ENCODE assay signal across 16 cellular contexts in genomic region chr7:15459018-15459621, GRCh38.
DNase-seq lines count a peak whose midpoint lies in the region; ATAC-seq, FAIRE-seq and TF ChIP-seq lines count a peak whose summit lies in the region.
"Had no signal": no experiment of that assay in that cellular context is flagged by ENCODE, and none has a peak within 500 bp of the region (broad histone marks: within the 10 kb centered on the region; RNA-seq: fewer than 3 reads in every experiment).

No MANE protein-coding gene starts in this region.

- H3K79me1 ChIP-seq in mesendoderm (ENCODE audit: low read length): no peaks in the 10 kb centered on the region

- no peak overlapping the region for H4K5ac ChIP-seq in mesendoderm (ENCODE audit: low read length)

- H3K27ac Mint-ChIP-seq in WTC11: no peak overlapping the region
- H3K27ac Mint-ChIP-seq: activated T-helper 17 cell treated with anti-CD3 and anti-CD28 coated beads, Interleukin-2, amount 50 U/mL, for 72 hours had no signal

- peak; percentile 51 for FAIRE-seq in D721Med (lab: Jason Lieb, UNC)
- FAIRE-seq: HTR-8/SVneo had no signal

- no peak overlapping the region for H3K4me3 ChIP-seq in mesendoderm (ENCODE audit: low read length)
- H3K4me3 ChIP-seq in WERI-Rb-1 (ENCODE audit: low read depth, low read length): no peak overlapping the region
- H3K4me3 ChIP-seq: skin epidermis, vagina had no signal

- no peaks in the 10 kb centered on the region for H3K4me1 ChIP-seq in mesendoderm (ENCODE audit: control insufficient read depth, low read depth, low read length)
- H3K4me1 ChIP-seq: vagina had no signal

- no peaks in the 10 kb centered on the region for H3K9me3 Mint-ChIP-seq in WTC11

- no peak overlapping the region for H3K18ac ChIP-seq in mesendoderm (ENCODE audit: low read length)

- no peak overlapping the region for H2AK5ac ChIP-seq in mesendoderm (ENCODE audit: low read length)

- no peak overlapping the region for H3K56ac ChIP-seq in mesendoderm (ENCODE audit: low read length)

- DNase-seq in D721Med (ENCODE audit: insufficient read length, low spot score) (no peak), LHCN-M2 (ENCODE audit: low read depth) (peak; percentile 82), WTC11 (ENCODE audit: low spot score) (no peak), mesendoderm (peak; percentile 57), NCI-H510A (lab: John Stamatoyannopoulos, UW) (no peak), hepatic stellate cell (ENCODE audit: low spot score) (no peak), WERI-Rb-1 (no peak), GM20000 (ENCODE audit: low spot score) (no peak)
- DNase-seq: activated CD4-positive, alpha-beta T cell treated with anti-CD3 and anti-CD28 coated beads, Interleukin-2, amount 50 U/mL, for 48 hours; NCI-H774; stimulated activated naive CD4-positive, alpha-beta T cell treated with Interleukin-2 at 50 U/mL for 16 hours; T-helper 9 cell had no signal

- H2BK5ac ChIP-seq in mesendoderm (ENCODE audit: low read length): no peak overlapping the region

- no peak overlapping the region for H3K4me3 Mint-ChIP-seq in WTC11
- H3K4me3 Mint-ChIP-seq: activated T-helper 17 cell treated with anti-CD3 and anti-CD28 coated beads, Interleukin-2, amount 50 U/mL, for 72 hours had no signal

- no peaks in the 10 kb centered on the region for H3K36me3 Mint-ChIP-seq in WTC11

- ATAC-seq in WTC11: peak; percentile 75
- ATAC-seq: activated T-helper 17 cell treated with anti-CD3 and anti-CD28 coated beads, Interleukin-2, amount 50 U/mL, for 72 hours had no signal

- H3K9ac ChIP-seq in mesendoderm (ENCODE audit: low read length): no peak overlapping the region

- no peaks in the 10 kb centered on the region for H3K79me2 ChIP-seq in mesendoderm (ENCODE audit: control insufficient read depth, insufficient read depth, low read length)

- H3K36me3 ChIP-seq in mesendoderm (ENCODE audit: control insufficient read depth, insufficient read depth, low read length) (no peaks in the 10 kb centered on the region), WERI-Rb-1 (no peaks in the 10 kb centered on the region)
- H3K36me3 ChIP-seq: vagina had no signal

- WGBS in mesendoderm (ENCODE audit: extremely low coverage, insufficient coverage, low lambda C conversion rate): no CpG with 5 or more reads among the region's 6 CpGs

- POLR2A ChIA-PET in WTC11 (lab: Charles Lee): no interaction called here

- H2BK15ac ChIP-seq in mesendoderm (replicated peaks; ENCODE audit: low read depth): no peak overlapping the region

- H3K27me3 Mint-ChIP-seq in WTC11 (ENCODE audit: low read depth): no peaks in the 10 kb centered on the region
- H3K27me3 Mint-ChIP-seq: activated T-helper 17 cell treated with anti-CD3 and anti-CD28 coated beads, Interleukin-2, amount 50 U/mL, for 72 hours had no signal

- no peak overlapping the region for H3K4me2 ChIP-seq in mesendoderm (ENCODE audit: low read length)

- H3K23ac ChIP-seq in mesendoderm (ENCODE audit: low read length): no peak overlapping the region

- H2BK120ac ChIP-seq in mesendoderm (ENCODE audit: low read depth, low read length): no peak overlapping the region

- CTCF ChIA-PET in WTC11 (lab: Charles Lee): no interaction called here

- no peak overlapping the region for H3K4ac ChIP-seq in mesendoderm (ENCODE audit: low read depth, low read length)

- H4K8ac ChIP-seq in mesendoderm (ENCODE audit: low read depth, low read length): no peak overlapping the region

- H3K27ac ChIP-seq in mesendoderm (ENCODE audit: low read depth, low read length) (no peak overlapping the region), WERI-Rb-1 (no peak overlapping the region)
- H3K27ac ChIP-seq: vagina had no signal

- no peaks in the 10 kb centered on the region for H3K27me3 ChIP-seq in mesendoderm (ENCODE audit: insufficient read depth, low read length, poor library complexity)
- H3K27me3 ChIP-seq in WERI-Rb-1 (ENCODE audit: insufficient read depth, low read depth, severe bottlenecking): no peaks in the 10 kb centered on the region
- H3K27me3 ChIP-seq: vagina had no signal

- no peaks in the 10 kb centered on the region for H3K9me3 ChIP-seq in WERI-Rb-1 (ENCODE audit: severe bottlenecking)
- H3K9me3 ChIP-seq: vagina had no signal

- peaks cover 15% of the 10 kb centered on the region for H3K4me1 Mint-ChIP-seq in WTC11
- H3K4me1 Mint-ChIP-seq: activated T-helper 17 cell treated with anti-CD3 and anti-CD28 coated beads, Interleukin-2, amount 50 U/mL, for 72 hours had no signal

- no peak for TF ChIP-seq CTCF in D721Med (IDR thresholded peaks at IDR 0.05; ENCODE audit: insufficient read depth, missing control alignments)
- TF ChIP-seq CTCF in WTC11 (IDR thresholded peaks at IDR 0.05): no peak
- TF ChIP-seq CTCF in WERI-Rb-1 (IDR thresholded peaks at IDR 0.05; ENCODE audit: low read depth, low read length): no peak
- TF ChIP-seq CTCF in GM20000 (IDR thresholded peaks at IDR 0.05; ENCODE audit: extremely low read depth, missing control alignments): no peak

TF ChIP-seq in WTC11, 78 proteins besides CTCF, POLR2A, EP300 and RAD21:
- TF ChIP-seq NFYB (CRISPR knock-in tag; conservative IDR thresholded peaks at IDR 0.05; ENCODE audit: low read depth) (no peak), ZNF219 (CRISPR knock-in tag; IDR thresholded peaks at IDR 0.05; ENCODE audit: borderline replicate concordance) (no peak), E2F1 (CRISPR knock-in tag; IDR thresholded peaks at IDR 0.05) (no peak), PRRX2 (CRISPR knock-in tag; IDR thresholded peaks at IDR 0.05) (no peak), SP1 (CRISPR knock-in tag; conservative IDR thresholded peaks at IDR 0.05) (no peak), TCF7 (CRISPR knock-in tag; IDR thresholded peaks at IDR 0.05; ENCODE audit: low read depth) (no peak), ZNF317 (CRISPR knock-in tag; IDR thresholded peaks at IDR 0.05; ENCODE audit: borderline replicate concordance, low read depth) (no peak), MYBL2 (CRISPR knock-in tag; IDR thresholded peaks at IDR 0.05) (no peak)
TF ChIP-seq in WTC11: peak in this region for 0.

Comparison
In these comparisons a context has a peak if more than half of its experiments do, and no peak if none do; other contexts are left out.
1. DNase-seq: peak in LHCN-M2 (single experiment) and mesendoderm (single experiment); none in D721Med (single experiment), WTC11 (single experiment), NCI-H510A (single experiment), hepatic stellate cell (single experiment), WERI-Rb-1 (single experiment) and GM20000 (single experiment).